18 cellular contexts compared by ENCODE assay signal in the genomic region with DNA sequence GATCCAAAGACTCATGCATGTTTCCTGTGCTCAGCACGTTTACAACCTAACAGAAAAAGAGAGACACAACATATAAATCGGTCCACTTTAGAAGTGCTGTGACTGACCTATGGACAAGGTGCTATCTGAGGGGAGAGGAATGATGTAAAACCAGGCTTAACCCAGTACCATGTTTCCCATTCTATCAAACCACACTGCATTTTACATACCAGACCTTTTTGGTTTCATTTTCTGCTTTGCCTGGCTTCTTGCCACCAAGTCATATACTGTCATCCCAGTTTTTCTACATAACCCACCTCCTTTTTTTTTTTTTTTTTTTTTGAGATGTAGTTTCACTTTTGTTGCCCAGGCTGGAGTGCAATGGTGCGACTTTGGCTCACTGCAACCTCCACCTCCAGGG.
DNase-seq lines count a peak whose midpoint lies in the region; ATAC-seq and TF ChIP-seq lines count a peak whose summit lies in the region.
"Had no signal": no experiment of that assay in that cellular context is flagged by ENCODE, and none has a peak within 500 bp of the region (broad histone marks: within the 10 kb centered on the region; RNA-seq: fewer than 3 reads in every experiment).

No MANE protein-coding gene starts in this region.

- H3K36me3 Mint-ChIP-seq in activated naive CD8-positive, alpha-beta T cell treated with anti-CD3 and anti-CD28 coated beads for 36 hours: no peaks in the 10 kb centered on the region
- H3K36me3 Mint-ChIP-seq in stimulated activated naive CD8-positive, alpha-beta T cell treated with anti-CD3 and anti-CD28 coated beads, Interleukin-15, Interleukin-2, amounts not matched to agents 100 ng/mL and 50 ng/mL, for 24 hours (ENCODE audit: low read depth): peaks cover 3% of the 10 kb centered on the region

- peak; percentile 4 for DNase-seq in activated naive CD4-positive, alpha-beta T cell treated with Interleukin-2 at 50 U/mL for 16 hours
- no peak for DNase-seq in activated naive CD4-positive, alpha-beta T cell (lab: John Stamatoyannopoulos, UW)
- peak; percentile 51 for DNase-seq in RPMI7951 (ENCODE audit: low read depth)
- peak; percentile 2 for DNase-seq in activated naive CD8-positive, alpha-beta T cell treated with anti-CD3 and anti-CD28 coated beads for 36 hours
- DNase-seq in GM20000 (ENCODE audit: low spot score): no peak
- DNase-seq: activated gamma-delta T cell, brain microvascular endothelial cell, COR-L47, dorsolateral prefrontal cortex, lower lobe of right lung, naive B cell, NCI-H1694, SJCRH30, small intestine had no signal

- H3K27me3 Mint-ChIP-seq in activated naive CD8-positive, alpha-beta T cell treated with anti-CD3 and anti-CD28 coated beads for 36 hours: no peaks in the 10 kb centered on the region
- no peaks in the 10 kb centered on the region for H3K27me3 Mint-ChIP-seq in stimulated activated naive CD8-positive, alpha-beta T cell treated with anti-CD3 and anti-CD28 coated beads, Interleukin-15, Interleukin-2, amounts not matched to agents 100 ng/mL and 50 ng/mL, for 24 hours
- H3K27me3 Mint-ChIP-seq: naive B cell, progenitor cell of endocrine pancreas had no signal

- no peak overlapping the region for H3K27ac Mint-ChIP-seq in activated naive CD8-positive, alpha-beta T cell treated with anti-CD3 and anti-CD28 coated beads for 36 hours
- H3K27ac Mint-ChIP-seq in stimulated activated naive CD8-positive, alpha-beta T cell treated with anti-CD3 and anti-CD28 coated beads, Interleukin-15, Interleukin-2, amounts not matched to agents 100 ng/mL and 50 ng/mL, for 24 hours: no peak overlapping the region
- H3K27ac Mint-ChIP-seq: naive B cell, progenitor cell of endocrine pancreas had no signal

- no peak for TF ChIP-seq CTCF in GM20000 (IDR thresholded peaks at IDR 0.05; ENCODE audit: extremely low read depth, missing control alignments)

- H3K4me3 Mint-ChIP-seq in activated naive CD8-positive, alpha-beta T cell treated with anti-CD3 and anti-CD28 coated beads for 36 hours: peak overlapping the region; percentile 8
- peak overlapping the region; percentile 3 for H3K4me3 Mint-ChIP-seq in stimulated activated naive CD8-positive, alpha-beta T cell treated with anti-CD3 and anti-CD28 coated beads, Interleukin-15, Interleukin-2, amounts not matched to agents 100 ng/mL and 50 ng/mL, for 24 hours
- H3K4me3 Mint-ChIP-seq: naive B cell had no signal

- H3K4me1 Mint-ChIP-seq in activated naive CD8-positive, alpha-beta T cell treated with anti-CD3 and anti-CD28 coated beads for 36 hours: peaks cover 3% of the 10 kb centered on the region
- H3K4me1 Mint-ChIP-seq in stimulated activated naive CD8-positive, alpha-beta T cell treated with anti-CD3 and anti-CD28 coated beads, Interleukin-15, Interleukin-2, amounts not matched to agents 100 ng/mL and 50 ng/mL, for 24 hours (ENCODE audit: low read depth): peaks cover 4% of the 10 kb centered on the region
- H3K4me1 Mint-ChIP-seq: naive B cell had no signal

- ATAC-seq in HG03039 (IDR thresholded peaks at IDR 0.05; ENCODE audit: unreplicated experiment): no peak
- ATAC-seq in GM19467 (IDR thresholded peaks at IDR 0.05; ENCODE audit: unreplicated experiment): no peak
- ATAC-seq: lower lobe of right lung had no signal

- H3K9me3 Mint-ChIP-seq in activated naive CD8-positive, alpha-beta T cell treated with anti-CD3 and anti-CD28 coated beads for 36 hours: peaks cover 2% of the 10 kb centered on the region
- H3K9me3 Mint-ChIP-seq in stimulated activated naive CD8-positive, alpha-beta T cell treated with anti-CD3 and anti-CD28 coated beads, Interleukin-15, Interleukin-2, amounts not matched to agents 100 ng/mL and 50 ng/mL, for 24 hours: no peaks in the 10 kb centered on the region

Comparison
In these comparisons a context has a peak if more than half of its experiments do, and no peak if none do; other contexts are left out.
1. DNase-seq: peak in activated naive CD4-positive, alpha-beta T cell treated with Interleukin-2 at 50 U/mL for 16 hours (single experiment), RPMI7951 (single experiment) and activated naive CD8-positive, alpha-beta T cell treated with anti-CD3 and anti-CD28 coated beads for 36 hours (single experiment); none in activated naive CD4-positive, alpha-beta T cell (0 of 4) and GM20000 (single experiment).